ENCODE assay signal across 8 cellular contexts in the genomic region with DNA sequence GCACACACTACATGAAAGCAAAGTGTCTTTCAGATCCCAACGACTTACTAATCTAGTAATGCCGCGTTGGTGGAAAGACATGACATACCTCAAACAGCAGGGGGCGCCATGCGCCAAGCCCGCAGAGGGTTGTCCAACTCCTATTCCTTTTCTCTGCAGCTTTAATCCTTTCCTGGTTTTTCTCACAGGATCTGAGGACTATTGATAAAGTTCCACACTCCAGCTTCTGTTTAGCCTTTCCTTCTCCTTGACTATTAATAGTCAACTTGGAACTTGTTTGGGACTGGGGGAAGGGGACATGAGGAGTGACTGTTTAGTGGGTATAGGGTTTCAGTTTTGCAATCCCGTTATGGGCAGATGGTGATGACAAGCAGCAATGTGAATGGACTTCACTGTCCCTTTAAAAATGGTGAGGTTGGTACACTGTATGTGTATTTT.
DNase-seq lines count a peak whose midpoint lies in the region; ATAC-seq and TF ChIP-seq lines count a peak whose summit lies in the region.

No MANE protein-coding gene starts in this region.

- peaks cover 0 to 48% (median 7%) of the 10 kb centered on the region in 3 donors for H3K36me3 Mint-ChIP-seq in naive thymus-derived CD8-positive, alpha-beta T cell
- H3K36me3 Mint-ChIP-seq in stimulated activated effector memory CD8-positive, alpha-beta T cell treated with anti-CD3 and anti-CD28 coated beads, Interleukin-12 subunit alpha, Interleukin-12 subunit beta, amount 100 ng/mL, for 72 hours: peaks cover 74% of the 10 kb centered on the region

- ATAC-seq in GM18909 (IDR thresholded peaks at IDR 0.05; ENCODE audit: poor library complexity, unreplicated experiment) (peak; percentile 73), esophagus mucosa (peak; percentile 75)
- ATAC-seq in naive thymus-derived CD8-positive, alpha-beta T cell: peak; percentile 55 to 83
- peak; percentile 33 for ATAC-seq in stimulated activated effector memory CD8-positive, alpha-beta T cell treated with anti-CD3 and anti-CD28 coated beads, Interleukin-12 subunit alpha, Interleukin-12 subunit beta, amount 100 ng/mL, for 72 hours

- DNase-seq in AG09309 (ENCODE audit: low read depth): no peak
- DNase-seq in NT2/D1 (ENCODE audit: low read depth, low spot score): peak; percentile 72
- peak; percentile 78 for DNase-seq in activated T-cell treated with anti-CD3 and anti-CD28 coated beads for 1 hour (ENCODE audit: low read depth)
- peak; percentile 38 to 81 (median 72) for DNase-seq in naive thymus-derived CD8-positive, alpha-beta T cell
- peak; percentile 69 to 81 for DNase-seq in stimulated activated effector memory CD8-positive, alpha-beta T cell treated with anti-CD3 and anti-CD28 coated beads, Interleukin-12 subunit alpha, Interleukin-12 subunit beta, amount 100 ng/mL, for 72 hours (ENCODE audit: low spot score in 2 of 2)

- POLR2A ChIA-PET in naive thymus-derived CD8-positive, alpha-beta T cell (lab: Charles Lee): interaction anchor here (0.8 to 3.7 kb wide), 5 partner anchors 18 to 276 kb away, joined by 3 to 13 read pairs (median 3); no protein-coding TSS in a partner anchor

- H3K9me3 ChIP-seq in HUES48 (ENCODE audit: control insufficient read depth, insufficient read depth, low read length): no peaks in the 10 kb centered on the region
- no peaks in the 10 kb centered on the region for H3K9me3 ChIP-seq in NT2/D1 (ENCODE audit: insufficient read depth, low read length)

- H3K4me3 ChIP-seq in AG09309 (ENCODE audit: control insufficient read depth, low read depth, low read length) (no peak overlapping the region), HUES48 (ENCODE audit: low read depth, low read length) (no peak overlapping the region), NT2/D1 (ENCODE audit: insufficient read length, low read depth) (no peak overlapping the region)

- no peak overlapping the region for H3K4me3 Mint-ChIP-seq in naive thymus-derived CD8-positive, alpha-beta T cell
- no peak overlapping the region for H3K4me3 Mint-ChIP-seq in stimulated activated effector memory CD8-positive, alpha-beta T cell treated with anti-CD3 and anti-CD28 coated beads, Interleukin-12 subunit alpha, Interleukin-12 subunit beta, amount 100 ng/mL, for 72 hours

- no peaks in the 10 kb centered on the region for H3K9me3 Mint-ChIP-seq in naive thymus-derived CD8-positive, alpha-beta T cell
- no peaks in the 10 kb centered on the region for H3K9me3 Mint-ChIP-seq in stimulated activated effector memory CD8-positive, alpha-beta T cell treated with anti-CD3 and anti-CD28 coated beads, Interleukin-12 subunit alpha, Interleukin-12 subunit beta, amount 100 ng/mL, for 72 hours

- peaks cover 29% of the 10 kb centered on the region for H3K4me1 ChIP-seq in HUES48 (ENCODE audit: control insufficient read depth, insufficient read depth, low read length)
- H3K4me1 ChIP-seq in NT2/D1 (ENCODE audit: insufficient read depth, insufficient read length): peaks cover 12% of the 10 kb centered on the region

- H3K36me3 ChIP-seq in HUES48 (ENCODE audit: control insufficient read depth, insufficient read depth, low read length): no peaks in the 10 kb centered on the region
- no peaks in the 10 kb centered on the region for H3K36me3 ChIP-seq in NT2/D1 (ENCODE audit: insufficient read depth, insufficient read length, low read length)

- H3K4me1 Mint-ChIP-seq in naive thymus-derived CD8-positive, alpha-beta T cell: peaks cover 0 to 15% (median 10%) of the 10 kb centered on the region in 4 donors
- peaks cover 24% of the 10 kb centered on the region for H3K4me1 Mint-ChIP-seq in stimulated activated effector memory CD8-positive, alpha-beta T cell treated with anti-CD3 and anti-CD28 coated beads, Interleukin-12 subunit alpha, Interleukin-12 subunit beta, amount 100 ng/mL, for 72 hours

- no peaks in the 10 kb centered on the region for H3K27me3 ChIP-seq in HUES48 (ENCODE audit: control insufficient read depth, insufficient read depth, low read length)
- no peaks in the 10 kb centered on the region for H3K27me3 ChIP-seq in NT2/D1 (ENCODE audit: insufficient read depth, insufficient read length)

- H3K27ac Mint-ChIP-seq in naive thymus-derived CD8-positive, alpha-beta T cell: peak overlapping the region in 6 of 10 donors; percentile 1 to 61 (median 42)
- H3K27ac Mint-ChIP-seq in stimulated activated effector memory CD8-positive, alpha-beta T cell treated with anti-CD3 and anti-CD28 coated beads, Interleukin-12 subunit alpha, Interleukin-12 subunit beta, amount 100 ng/mL, for 72 hours: no peak overlapping the region

- TF ChIP-seq CTCF in AG09309 (IDR thresholded peaks at IDR 0.05; ENCODE audit: control insufficient read depth, insufficient read depth, low read depth, low read length, missing control alignments): peak; percentile 90

- H3K27ac ChIP-seq in HUES48 (ENCODE audit: low read depth, low read length): peak overlapping the region; percentile 94

- no peak overlapping the region for H3K9ac ChIP-seq in HUES48 (ENCODE audit: low read depth, low read length)
- H3K9ac ChIP-seq in NT2/D1 (ENCODE audit: insufficient read length, low read depth): no peak overlapping the region

- H3K27me3 Mint-ChIP-seq in naive thymus-derived CD8-positive, alpha-beta T cell: no peaks in the 10 kb centered on the region
